13 cellular contexts compared by ENCODE assay signal in genomic region chr7:128188396-128189230, GRCh38. TPM values are rescaled to one million over a fixed set of nuclear protein-coding genes. Genes with fewer than 3 reads are reported as not detected.
"Had no signal": no experiment of that assay in that cellular context is flagged by ENCODE, and none has a peak within 500 bp of the region (broad histone marks: within the 10 kb centered on the region; RNA-seq: fewer than 3 reads in every experiment).

No MANE protein-coding gene starts in this region.

- H3K4me3 ChIP-seq: prostate gland, right lobe of liver, SK-N-MC, stomach had no signal

- H3K36me3 ChIP-seq: prostate gland, right lobe of liver, stomach had no signal

- ATAC-seq: left lobe of liver, T-cell had no signal

- H3K36me3 Mint-ChIP-seq: T-cell had no signal

- H3K27ac Mint-ChIP-seq: T-cell had no signal

- DNase-seq: activated gamma-delta T cell treated with Interleukin-2 at 50 U/mL for 16 hours; naive B cell; stimulated activated CD4-positive, alpha-beta T cell treated with anti-CD3 and anti-CD28 coated beads, Interleukin-1b, Interleukin-23, amount 100 ng/mL, for 48 hours; stomach; T-helper 9 cell had no signal

- H3K9me3 ChIP-seq: prostate gland, right lobe of liver had no signal

- H3K4me1 ChIP-seq: prostate gland, right lobe of liver, stomach had no signal

- H3K27me3 ChIP-seq: right lobe of liver had no signal

- H3K27ac ChIP-seq: prostate gland, right lobe of liver, SK-N-MC, stomach had no signal

- H3K4me3 Mint-ChIP-seq: T-cell had no signal

RNA-seq across cellular contexts. Expression of gene LEP, which starts 52.5 kb away (rescaled TPM):
- total RNA-seq: dermis microvascular lymphatic vessel endothelial cell, left lobe of liver, lung microvascular endothelial cell, mononuclear cell, prostate gland, right lobe of liver, stomach, T-cell had no signal
